4 cellular contexts compared by ENCODE assay signal in genomic region chr16:2578905-2579304, GRCh38. TPM values are rescaled to one million over a fixed set of nuclear protein-coding genes. Genes with fewer than 3 reads are reported as not detected.
"Had no signal": no experiment of that assay in that cellular context is flagged by ENCODE, and none has a peak within 500 bp of the region (broad histone marks: within the 10 kb centered on the region; RNA-seq: fewer than 3 reads in every experiment).

No MANE protein-coding gene starts in this region.

RNA-seq across cellular contexts. Expression of gene CEMP1, which starts 47.7 kb away (rescaled TPM):
- total RNA-seq: LHCN-M2, M059J, MCF 10A, NCI-H460 had no signal
